8 cellular contexts compared by ENCODE assay signal in genomic region chrX:154478728-154479622, GRCh38. TPM values are rescaled to one million over a fixed set of nuclear protein-coding genes. Genes with fewer than 3 reads are reported as not detected.
DNase-seq lines count a peak whose midpoint lies in the region; ATAC-seq and TF ChIP-seq lines count a peak whose summit lies in the region.

Gene LAGE3, minus strand, starts transcription at chrX:154479281. Its CDS starts 366 bp downstream, at chrX:154478915.

- no peaks in the 10 kb centered on the region for H3K27me3 Mint-ChIP-seq in T-helper 2 cell treated with Interferon-gamma antibody and Interleukin-4, amounts not matched to agents 5 μg/mL and 100 μg/mL, for 36 hours (ENCODE audit: low read depth)

- intact Hi-C loops in ascending aorta (cut with DNase I): loop anchor here (1.0 to 5.0 kb wide), 4 partner anchors 37 to 67 kb away; partner anchors contain the start of genes ATP6AP1, FAM3A, FAM50A and TAFAZZIN

- H3K4me1 ChIP-seq in ascending aorta: no peaks in the 10 kb centered on the region

- H3K36me3 Mint-ChIP-seq in T-helper 2 cell treated with Interferon-gamma antibody and Interleukin-4, amounts not matched to agents 5 μg/mL and 100 μg/mL, for 36 hours (ENCODE audit: low read depth): peaks cover 6% of the 10 kb centered on the region

- H3K4me3 Mint-ChIP-seq in T-helper 2 cell treated with Interferon-gamma antibody and Interleukin-4, amounts not matched to agents 5 μg/mL and 100 μg/mL, for 36 hours: peak within 1 kb of the TSS; percentile 92

- H3K36me3 ChIP-seq in ascending aorta: no peaks in the 10 kb centered on the region

- H3K27ac ChIP-seq in ascending aorta: peak within 1 kb of the TSS; percentile 73 to 76

- H3K9me3 ChIP-seq in ascending aorta: no peaks in the 10 kb centered on the region

- H3K4me1 Mint-ChIP-seq in T-helper 2 cell treated with Interferon-gamma antibody and Interleukin-4, amounts not matched to agents 5 μg/mL and 100 μg/mL, for 36 hours (ENCODE audit: low read depth): peaks cover 18% of the 10 kb centered on the region

- peak within 1 kb of the TSS; percentile 57 to 69 for H3K4me3 ChIP-seq in ascending aorta

- no peaks in the 10 kb centered on the region for H3K9me3 Mint-ChIP-seq in T-helper 2 cell treated with Interferon-gamma antibody and Interleukin-4, amounts not matched to agents 5 μg/mL and 100 μg/mL, for 36 hours

- no peak for TF ChIP-seq CTCF in ascending aorta (IDR thresholded peaks at IDR 0.05)

- H3K27ac Mint-ChIP-seq in T-helper 2 cell treated with Interferon-gamma antibody and Interleukin-4, amounts not matched to agents 5 μg/mL and 100 μg/mL, for 36 hours: peak within 1 kb of the TSS; percentile 83

- peak; percentile 46 for DNase-seq in NCI-H1694 treated with DMSO at 0.1 percent for 48 hours (lab: John Stamatoyannopoulos, UW)
- DNase-seq in T-helper 2 cell treated with Interferon-gamma antibody and Interleukin-4, amounts not matched to agents 5 μg/mL and 100 μg/mL, for 36 hours (ENCODE audit: low spot score): peak; percentile 93
- DNase-seq in ascending aorta (ENCODE audit: low spot score in 2 of 2): peak; percentile 76 to 95
- peak; percentile 89 for DNase-seq in hepatic stellate cell (ENCODE audit: low spot score)
- peak; percentile 94 for DNase-seq in retina
- DNase-seq in cortex of kidney (lab: John Stamatoyannopoulos, UW): no peak

- no peaks in the 10 kb centered on the region for H3K27me3 ChIP-seq in ascending aorta

- ATAC-seq in GM18502 (IDR thresholded peaks at IDR 0.05; ENCODE audit: poor library complexity, unreplicated experiment) (peak; percentile 80), HG02885 (IDR thresholded peaks at IDR 0.05; ENCODE audit: poor library complexity, unreplicated experiment) (peak; percentile 86)

RNA-seq across cellular contexts. Expression of gene LAGE3, which starts in this region (rescaled TPM):
- total RNA-seq in ascending aorta: 52.0 TPM
